ENCODE assay signal across 9 cellular contexts in genomic region chr2:130873700-130874346, GRCh38. TPM values are rescaled to one million over a fixed set of nuclear protein-coding genes. Genes with fewer than 3 reads are reported as not detected.
DNase-seq lines count a peak whose midpoint lies in the region; ATAC-seq and TF ChIP-seq lines count a peak whose summit lies in the region.
"Had no signal": no experiment of that assay in that cellular context is flagged by ENCODE, and none has a peak within 500 bp of the region (broad histone marks: within the 10 kb centered on the region; RNA-seq: fewer than 3 reads in every experiment).

No MANE protein-coding gene starts in this region.

- H3K79me2 ChIP-seq in PC-9 (ENCODE audit: low read depth) (no peaks in the 10 kb centered on the region), neural cell (replicated peaks; ENCODE audit: insufficient read depth, low read length) (no peaks in the 10 kb centered on the region)

- H3K9ac ChIP-seq in neural cell (ENCODE audit: low read length) = no peak overlapping the region

- H3K9me3 Mint-ChIP-seq in activated T-cell treated with anti-CD3 and anti-CD28 coated beads, Interleukin-2, amount 50 U/mL, for 4 hours = no peaks in the 10 kb centered on the region

- no peaks in the 10 kb centered on the region for H3K27me3 ChIP-seq in PC-9 (ENCODE audit: insufficient read depth, low read depth)
- H3K27me3 ChIP-seq in neural cell (ENCODE audit: insufficient read depth, low read depth, low read length) = no peaks in the 10 kb centered on the region
- H3K27me3 ChIP-seq in stomach = peaks cover 0 to 9% (median 4%) of the 10 kb centered on the region in 3 donors

- H3K4me1 ChIP-seq in PC-9 (replicated peaks; ENCODE audit: insufficient read depth) (no peaks in the 10 kb centered on the region), stomach (no peaks in the 10 kb centered on the region)

- no peaks in the 10 kb centered on the region for H3K9me3 ChIP-seq in PC-9 (ENCODE audit: insufficient read depth, low read depth)
- H3K9me3 ChIP-seq in neural cell (ENCODE audit: low read length) = no peaks in the 10 kb centered on the region
- H3K9me3 ChIP-seq in stomach = no peaks in the 10 kb centered on the region

- no peak overlapping the region for H3K4me3 Mint-ChIP-seq in activated T-cell treated with anti-CD3 and anti-CD28 coated beads, Interleukin-2, amount 50 U/mL, for 4 hours
- H3K4me3 Mint-ChIP-seq: activated naive CD8-positive, alpha-beta T cell had no signal

- DNase-seq in COLO829 (ENCODE audit: low spot score) = peak; percentile 54
- peak; percentile 65 for DNase-seq in HK-2 (ENCODE audit: unreplicated experiment)
- peak; percentile 53 to 68 for DNase-seq in PC-9
- peak; percentile 62 for DNase-seq in activated T-cell treated with anti-CD3 and anti-CD28 coated beads, Interleukin-2, amount 50 U/mL, for 4 hours
- DNase-seq in fibroblast of mammary gland (ENCODE audit: low read depth) = peak; percentile 62
- DNase-seq in stomach = peak; percentile 72

- no peaks in the 10 kb centered on the region for H3K4me1 Mint-ChIP-seq in activated T-cell treated with anti-CD3 and anti-CD28 coated beads, Interleukin-2, amount 50 U/mL, for 4 hours (ENCODE audit: low read depth)

- ATAC-seq in GM19455 (IDR thresholded peaks at IDR 0.05; ENCODE audit: unreplicated experiment) = peak; percentile 80
- ATAC-seq in activated T-cell treated with anti-CD3 and anti-CD28 coated beads, Interleukin-2, amount 50 U/mL, for 4 hours = peak; percentile 69 to 82

- no peak overlapping the region for H3K27ac ChIP-seq in PC-9
- no peak overlapping the region for H3K27ac ChIP-seq in neural cell (ENCODE audit: low read length)
- H3K27ac ChIP-seq in stomach = no peak overlapping the region

- H3K4me3 ChIP-seq in PC-9 (no peak overlapping the region), fibroblast of mammary gland (ENCODE audit: control insufficient read depth, low read depth, low read length) (no peak overlapping the region), neural cell (ENCODE audit: low read length) (no peak overlapping the region), stomach (no peak overlapping the region)

- TF ChIP-seq CTCF in PC-9 (conservative IDR thresholded peaks at IDR 0.05) (peak; percentile 80), fibroblast of mammary gland (conservative IDR thresholded peaks at IDR 0.05; ENCODE audit: control insufficient read depth, insufficient read depth, low read depth, low read length) (peak; percentile 75), neural cell (IDR thresholded peaks at IDR 0.05; ENCODE audit: poor library complexity, severe bottlenecking) (peak; percentile 65), stomach (IDR thresholded peaks at IDR 0.05) (peak in 5 of 7 experiments; percentile 28 to 60 (median 43))

- TF ChIP-seq RAD21 in neural cell (conservative IDR thresholded peaks at IDR 0.05) = peak; percentile 58

- intact Hi-C loops in PC-9 (cut with micrococcal nuclease; ENCODE audit: unreplicated experiment) (loop anchor here (1.0 kb wide), 2 partner anchors 46 to 76 kb away; no protein-coding TSS in a partner anchor), stomach (cut with DNase I; ENCODE audit: low total_unique reads) (loop anchor here (10.0 kb wide), 1 partner anchor 79 kb away; no protein-coding TSS in a partner anchor)

- H3K9me2 ChIP-seq in PC-9 (ENCODE audit: insufficient read depth) = no peaks in the 10 kb centered on the region
- no peaks in the 10 kb centered on the region for H3K9me2 ChIP-seq in neural cell (ENCODE audit: insufficient read depth, low read length)

- peaks cover 5% of the 10 kb centered on the region for H3K27me3 Mint-ChIP-seq in activated T-cell treated with anti-CD3 and anti-CD28 coated beads, Interleukin-2, amount 50 U/mL, for 4 hours (ENCODE audit: low read depth)

- no peaks in the 10 kb centered on the region for H3K36me3 ChIP-seq in PC-9 (ENCODE audit: low read depth)
- H3K36me3 ChIP-seq in neural cell (ENCODE audit: insufficient read depth, low read length) = no peaks in the 10 kb centered on the region
- H3K36me3 ChIP-seq in stomach = no peaks in the 10 kb centered on the region

- no peaks in the 10 kb centered on the region for H3K36me3 Mint-ChIP-seq in activated T-cell treated with anti-CD3 and anti-CD28 coated beads, Interleukin-2, amount 50 U/mL, for 4 hours (ENCODE audit: insufficient read depth)
- H3K36me3 Mint-ChIP-seq: activated naive CD8-positive, alpha-beta T cell had no signal

- H2AFZ ChIP-seq in PC-9 = no peak overlapping the region
- no peak overlapping the region for H2AFZ ChIP-seq in neural cell (ENCODE audit: low read depth, low read length)

- no peaks in the 10 kb centered on the region for H3F3A ChIP-seq in PC-9 (ENCODE audit: insufficient read depth, low read depth)
- no peaks in the 10 kb centered on the region for H3F3A ChIP-seq in neural cell (ENCODE audit: insufficient read depth, low read length, poor library complexity, severe bottlenecking)

- CTCF ChIA-PET in PC-9 (lab: Charles Lee) = interaction anchor here (0.7 to 1.2 kb wide), 3 partner anchors 17 to 76 kb away, joined by 3 to 5 read pairs (median 5); no protein-coding TSS in a partner anchor

- WGBS in stomach, 5 donors = 37 to 42% (median 40%) methylated on average over 9 of the region's 9 CpGs

- no peak for TF ChIP-seq POLR2A in stomach (IDR thresholded peaks at IDR 0.05)

- POLR2A ChIA-PET in PC-9 (lab: Charles Lee; ENCODE audit: unreplicated experiment) = no interaction called here

- H4K20me1 ChIP-seq in PC-9 (ENCODE audit: insufficient read depth) = no peaks in the 10 kb centered on the region
- no peaks in the 10 kb centered on the region for H4K20me1 ChIP-seq in neural cell (ENCODE audit: insufficient read depth)

- BruUV-seq in PC-9 (replicated peaks; lab: Mats Ljungman, UMichigan) = no TSS peak

- H3K4me2 ChIP-seq in PC-9 (no peak overlapping the region), neural cell (ENCODE audit: low read length) (no peak overlapping the region)

- no peak for TF ChIP-seq EP300 in neural cell (conservative IDR thresholded peaks at IDR 0.05; ENCODE audit: poor library complexity, severe bottlenecking)
- no peak for TF ChIP-seq EP300 in stomach (IDR thresholded peaks at IDR 0.05)

TF ChIP-seq in neural cell, 6 proteins besides CTCF, POLR2A, EP300 and RAD21:
- no peak for TF ChIP-seq MXI1 (conservative IDR thresholded peaks at IDR 0.05; ENCODE audit: poor library complexity, severe bottlenecking)
- peak; percentile 68 for TF ChIP-seq SMC3 (conservative IDR thresholded peaks at IDR 0.05; ENCODE audit: poor library complexity)
- TF ChIP-seq EZH2 (IDR thresholded peaks at IDR 0.05; ENCODE audit: borderline replicate concordance, insufficient read depth, low read length, poor library complexity, severe bottlenecking) = no peak
- no peak for TF ChIP-seq POLR2AphosphoS5 (IDR thresholded peaks at IDR 0.05)
- TF ChIP-seq TAF1 (IDR thresholded peaks at IDR 0.05; ENCODE audit: low read depth) = no peak
TF ChIP-seq in neural cell: peak in this region for 1.

RNA-seq across cellular contexts. Expression of gene ARHGEF4, which starts 37.1 kb away (rescaled TPM):
- total RNA-seq in PC-9 (2021) (16.1 and 20.0 TPM in 2 replicates), stomach (10 to 100 TPM in 3 of 5 donors, 1 to 10 TPM in 1, not detected in 1; 7.7 to 19.0 (median 12.6) TPM)
- total RNA-seq in activated T-cell treated with anti-CD3 and anti-CD28 coated beads, Interleukin-2, amount 50 U/mL, for 4 hours = under 1 TPM; 0.43 to 0.84 (median 0.58) TPM
- polyA plus RNA-seq in neural cell (45.9 and 70.9 TPM in 2 replicates), stomach (10 to 100 TPM in 1 of 3 donors, 1 to 10 TPM in 2; 1.4 to 32.3 (median 1.8) TPM)
- 42.7 and 51.4 TPM in 2 replicates for polyA minus RNA-seq in neural cell
